In genomic region chr10:12656518-12657142, GRCh38 we compare ENCODE assay signal across 8 cellular contexts.
DNase-seq lines count a peak whose midpoint lies in the region; ATAC-seq, FAIRE-seq and TF ChIP-seq lines count a peak whose summit lies in the region.

No MANE protein-coding gene starts in this region.

- H3K36me3 Mint-ChIP-seq in activated naive CD8-positive, alpha-beta T cell treated with anti-CD3 and anti-CD28 coated beads, Interleukin-2, amount 10 ng/mL, durations not matched to agents 7 days and 5 days = no peaks in the 10 kb centered on the region
- peaks cover 9% of the 10 kb centered on the region for H3K36me3 Mint-ChIP-seq in activated naive CD8-positive, alpha-beta T cell treated with anti-CD3 and anti-CD28 coated beads for 36 hours

- H3K4me3 ChIP-seq in foreskin fibroblast (ENCODE audit: low read depth in 1 of 2, low read length in 2 of 2) (no peak overlapping the region), retinal pigment epithelial cell (ENCODE audit: low read length) (no peak overlapping the region)

- POLR2A ChIA-PET in activated naive CD8-positive, alpha-beta T cell treated with anti-CD3 and anti-CD28 coated beads, Interleukin-2, amount 10 ng/mL, durations not matched to agents 7 days and 5 days (lab: Charles Lee) = interaction anchor here (1.0 kb wide), 2 partner anchors 392 to 461 kb away, joined by 3 read pairs; partner anchors contain the start of genes CDC123 and NUDT5

- peak; percentile 63 for ATAC-seq in activated naive CD8-positive, alpha-beta T cell treated with anti-CD3 and anti-CD28 coated beads, Interleukin-2, amount 10 ng/mL, durations not matched to agents 7 days and 5 days (ENCODE audit: low read depth)
- no peak for ATAC-seq in GM18517 (IDR thresholded peaks at IDR 0.05; ENCODE audit: unreplicated experiment)

- peak; percentile 93 for FAIRE-seq in TTC549 (lab: Jason Lieb, UNC)

- H3K27me3 Mint-ChIP-seq in activated naive CD8-positive, alpha-beta T cell treated with anti-CD3 and anti-CD28 coated beads, Interleukin-2, amount 10 ng/mL, durations not matched to agents 7 days and 5 days = no peaks in the 10 kb centered on the region
- H3K27me3 Mint-ChIP-seq in activated naive CD8-positive, alpha-beta T cell treated with anti-CD3 and anti-CD28 coated beads for 36 hours = no peaks in the 10 kb centered on the region

- no peak overlapping the region for H3K27ac Mint-ChIP-seq in activated naive CD8-positive, alpha-beta T cell treated with anti-CD3 and anti-CD28 coated beads, Interleukin-2, amount 10 ng/mL, durations not matched to agents 7 days and 5 days
- H3K27ac Mint-ChIP-seq in activated naive CD8-positive, alpha-beta T cell treated with anti-CD3 and anti-CD28 coated beads for 36 hours = no peak overlapping the region

- H3K4me3 Mint-ChIP-seq in activated naive CD8-positive, alpha-beta T cell treated with anti-CD3 and anti-CD28 coated beads, Interleukin-2, amount 10 ng/mL, durations not matched to agents 7 days and 5 days = no peak overlapping the region
- H3K4me3 Mint-ChIP-seq in activated naive CD8-positive, alpha-beta T cell treated with anti-CD3 and anti-CD28 coated beads for 36 hours = no peak overlapping the region

- H3K9me3 Mint-ChIP-seq in activated naive CD8-positive, alpha-beta T cell treated with anti-CD3 and anti-CD28 coated beads, Interleukin-2, amount 10 ng/mL, durations not matched to agents 7 days and 5 days = peaks cover 2% of the 10 kb centered on the region
- H3K9me3 Mint-ChIP-seq in activated naive CD8-positive, alpha-beta T cell treated with anti-CD3 and anti-CD28 coated beads for 36 hours = peaks cover 5% of the 10 kb centered on the region

- no peak for DNase-seq in activated naive CD8-positive, alpha-beta T cell treated with anti-CD3 and anti-CD28 coated beads, Interleukin-2, amount 10 ng/mL, durations not matched to agents 7 days and 5 days
- no peak for DNase-seq in activated naive CD8-positive, alpha-beta T cell treated with anti-CD3 and anti-CD28 coated beads for 36 hours
- peak; percentile 13 for DNase-seq in NCI-H1048 (lab: John Stamatoyannopoulos, UW)
- peak; percentile 21 to 64 for DNase-seq in foreskin fibroblast
- peak; percentile 11 for DNase-seq in retinal pigment epithelial cell (ENCODE audit: low read depth)
- DNase-seq in activated naive CD4-positive, alpha-beta T cell (lab: John Stamatoyannopoulos, UW) = no peak

- TF ChIP-seq CTCF in foreskin fibroblast (IDR thresholded peaks at IDR 0.05; ENCODE audit: low read depth, low read length) (peak; percentile 74), retinal pigment epithelial cell (conservative IDR thresholded peaks at IDR 0.05; ENCODE audit: low read depth, low read length) (peak; percentile 76)

- H3K4me1 Mint-ChIP-seq in activated naive CD8-positive, alpha-beta T cell treated with anti-CD3 and anti-CD28 coated beads, Interleukin-2, amount 10 ng/mL, durations not matched to agents 7 days and 5 days = peaks cover 9% of the 10 kb centered on the region
- H3K4me1 Mint-ChIP-seq in activated naive CD8-positive, alpha-beta T cell treated with anti-CD3 and anti-CD28 coated beads for 36 hours = peaks cover 3% of the 10 kb centered on the region

Comparison
In these comparisons a context has a peak if more than half of its experiments do, and no peak if none do; other contexts are left out.
1. DNase-seq: peak in NCI-H1048 (single experiment), foreskin fibroblast (2 of 2) and retinal pigment epithelial cell (single experiment); none in activated naive CD8-positive, alpha-beta T cell treated with anti-CD3 and anti-CD28 coated beads, Interleukin-2, amount 10 ng/mL, durations not matched to agents 7 days and 5 days (single experiment), activated naive CD8-positive, alpha-beta T cell treated with anti-CD3 and anti-CD28 coated beads for 36 hours (single experiment) and activated naive CD4-positive, alpha-beta T cell (0 of 4).